ENCODE assay signal across 9 cellular contexts in the genomic region with DNA sequence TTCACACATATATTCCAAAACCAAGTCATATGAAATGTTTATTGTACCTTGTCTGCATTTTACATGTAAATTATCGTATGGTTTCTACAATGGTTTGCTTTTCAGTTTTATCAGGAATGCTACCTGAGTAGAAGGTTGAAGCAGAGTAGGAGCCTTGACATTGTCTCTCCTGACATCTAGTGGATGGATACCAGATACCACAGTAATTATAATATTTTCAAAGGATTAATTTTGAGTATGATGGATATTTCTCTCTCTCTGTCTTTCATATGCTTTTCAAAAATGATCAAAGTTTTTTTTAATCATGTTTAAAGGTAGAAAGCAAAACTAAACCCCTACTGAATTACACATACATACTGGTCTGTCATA.
DNase-seq lines count a peak whose midpoint lies in the region; ATAC-seq, FAIRE-seq and TF ChIP-seq lines count a peak whose summit lies in the region.
"Had no signal": no experiment of that assay in that cellular context is flagged by ENCODE, and none has a peak within 500 bp of the region (broad histone marks: within the 10 kb centered on the region; RNA-seq: fewer than 3 reads in every experiment).

No MANE protein-coding gene starts in this region.

- H3K79me2 ChIP-seq in endothelial cell of umbilical vein (ENCODE audit: control insufficient read depth, insufficient read depth, low read length): no peaks in the 10 kb centered on the region

- peaks cover 0 to 3% of the 10 kb centered on the region in 2 donors for H3K27me3 Mint-ChIP-seq in stimulated activated naive B cell treated with anti-CD40 and anti-IgM and Interleukin-4, amounts not matched to agents 10 μg/mL and 1 μg/mL and 100 μg/mL, for 72 hours

- no peak overlapping the region for H2BK12ac ChIP-seq in neuronal stem cell (ENCODE audit: low read length)

- H2BK120ac ChIP-seq in neuronal stem cell (ENCODE audit: low read depth, low read length): no peak overlapping the region

- peak; percentile 56 for FAIRE-seq in endothelial cell of umbilical vein (lab: Jason Lieb, UNC)

- H3K4ac ChIP-seq in neuronal stem cell (ENCODE audit: low read length): no peak overlapping the region

- H2AFZ ChIP-seq in endothelial cell of umbilical vein (ENCODE audit: low read depth, low read length) (peak overlapping the region; percentile 31), neuronal stem cell (ENCODE audit: low read length) (no peak overlapping the region)

- no peak overlapping the region for H3K27ac Mint-ChIP-seq in stimulated activated naive B cell treated with anti-CD40 and anti-IgM and Interleukin-4, amounts not matched to agents 10 μg/mL and 1 μg/mL and 100 μg/mL, for 72 hours
- H3K27ac Mint-ChIP-seq: activated naive CD8-positive, alpha-beta T cell treated with anti-CD3 and anti-CD28 coated beads, Interleukin-2, amount 10 ng/mL, durations not matched to agents 7 days and 5 days had no signal

- H2BK5ac ChIP-seq in neuronal stem cell (ENCODE audit: low read length): no peak overlapping the region

- no peaks in the 10 kb centered on the region for H4K20me1 ChIP-seq in endothelial cell of umbilical vein (replicated peaks; ENCODE audit: control insufficient read depth, extremely low read depth, insufficient read depth, low read length)

- 5 to 38% (median 14%) methylated on average over 1 of the region's 1 CpG for WGBS in stomach, 5 donors
- WGBS in neuronal stem cell (ENCODE audit: extremely low coverage in 2 of 2, insufficient read length in 2 of 2, insufficient replicate concordance in 1 of 2), 2 donors: no CpG with 5 or more reads among the region's 1 CpG

- H3K9ac ChIP-seq in endothelial cell of umbilical vein (replicated peaks; ENCODE audit: extremely low read depth, insufficient read depth, low read length) (peak overlapping the region; percentile 43), neuronal stem cell (ENCODE audit: low read depth, low read length, poor library complexity) (no peak overlapping the region)

- H3K36me3 Mint-ChIP-seq in stimulated activated naive B cell treated with anti-CD40 and anti-IgM and Interleukin-4, amounts not matched to agents 10 μg/mL and 1 μg/mL and 100 μg/mL, for 72 hours: no peaks in the 10 kb centered on the region
- H3K36me3 Mint-ChIP-seq: activated naive CD8-positive, alpha-beta T cell treated with anti-CD3 and anti-CD28 coated beads, Interleukin-2, amount 10 ng/mL, durations not matched to agents 7 days and 5 days had no signal

- intact Hi-C loops in endothelial cell of umbilical vein (cut with micrococcal nuclease): loop anchor here (1.0 to 10.0 kb wide), 2 partner anchors 229 to 321 kb away; no protein-coding TSS in a partner anchor
- intact Hi-C loops in stomach (cut with DNase I; ENCODE audit: low total_unique reads): no loop called here

- no peak overlapping the region for H3K4me3 ChIP-seq in endothelial cell of umbilical vein (replicated peaks in 1 of 3; ENCODE audit: insufficient read depth in 1 of 3, low read depth in 1 of 3, low read length in 3 of 3)
- no peak overlapping the region for H3K4me3 ChIP-seq in stomach
- no peak overlapping the region for H3K4me3 ChIP-seq in neuronal stem cell (ENCODE audit: low read length in 2 of 2)

- no peak overlapping the region for H4K91ac ChIP-seq in neuronal stem cell (ENCODE audit: low read depth, low read length, poor library complexity)

- H2AK5ac ChIP-seq in neuronal stem cell (ENCODE audit: low read depth, low read length): no peak overlapping the region

- H3K23ac ChIP-seq in neuronal stem cell (ENCODE audit: low read depth, low read length, poor library complexity): no peak overlapping the region

- no peaks in the 10 kb centered on the region for H3K79me1 ChIP-seq in neuronal stem cell (ENCODE audit: low read depth, low read length)

- no peak overlapping the region for H2BK15ac ChIP-seq in neuronal stem cell (ENCODE audit: low read length)

- no peaks in the 10 kb centered on the region for H3K27me3 ChIP-seq in endothelial cell of umbilical vein (ENCODE audit: control insufficient read depth in 2 of 2, insufficient read depth in 2 of 2, low read length in 2 of 2)
- H3K27me3 ChIP-seq in stomach: peaks cover 0 to 4% (median 0%) of the 10 kb centered on the region in 3 donors
- H3K27me3 ChIP-seq in neuronal stem cell (ENCODE audit: control insufficient read depth in 3 of 3, insufficient read depth in 3 of 3, low read depth in 1 of 3, low read length in 3 of 3): no peaks in the 10 kb centered on the region

- H3K4me2 ChIP-seq in endothelial cell of umbilical vein (ENCODE audit: insufficient read depth, low read length): peak overlapping the region; percentile 40
- no peak overlapping the region for H3K4me2 ChIP-seq in neuronal stem cell (ENCODE audit: insufficient read depth, low read length, poor library complexity, severe bottlenecking)

- TF ChIP-seq CTCF in endothelial cell of umbilical vein (IDR thresholded peaks at IDR 0.05; ENCODE audit: extremely low read depth in 1 of 2, insufficient read depth in 1 of 2, low read depth in 1 of 2, low read length in 2 of 2) (peak; percentile 11 to 24), stomach (IDR thresholded peaks at IDR 0.05) (peak in 3 of 7 experiments; percentile 19 to 35 (median 26))

- CTCF ChIA-PET in endothelial cell of umbilical vein (lab: Charles Lee): interaction anchor here (0.7 to 1.8 kb wide), 9 partner anchors 10 to 1997 kb away, joined by 3 to 13 read pairs (median 4); a partner anchor contains a TSS

- no peak for TF ChIP-seq EP300 in stomach (IDR thresholded peaks at IDR 0.05)

- peak; percentile 20 for DNase-seq in SKM-1 treated with dmso at 0.1 percent for 144 hours (lab: John Stamatoyannopoulos, UW; ENCODE audit: unreplicated experiment)
- no peak for DNase-seq in SKM-1 (lab: John Stamatoyannopoulos, UW; ENCODE audit: unreplicated experiment)
- peak; percentile 47 for DNase-seq in NCI-H345 treated with DMSO at 0.1 percent for 48 hours (lab: John Stamatoyannopoulos, UW; ENCODE audit: unreplicated experiment)
- peak; percentile 65 for DNase-seq in endothelial cell of umbilical vein (ENCODE audit: low read depth, low spot score)
- DNase-seq in stimulated activated naive B cell treated with anti-CD40 and anti-IgM and Interleukin-4, amounts not matched to agents 10 μg/mL and 1 μg/mL and 100 μg/mL, for 72 hours: no peak
- DNase-seq in stomach: no peak
- no peak for DNase-seq in neuronal stem cell (ENCODE audit: low spot score)
- DNase-seq: activated naive CD8-positive, alpha-beta T cell treated with anti-CD3 and anti-CD28 coated beads, Interleukin-2, amount 10 ng/mL, durations not matched to agents 7 days and 5 days had no signal

- no peaks in the 10 kb centered on the region for H3K4me1 Mint-ChIP-seq in stimulated activated naive B cell treated with anti-CD40 and anti-IgM and Interleukin-4, amounts not matched to agents 10 μg/mL and 1 μg/mL and 100 μg/mL, for 72 hours
- H3K4me1 Mint-ChIP-seq: activated naive CD8-positive, alpha-beta T cell treated with anti-CD3 and anti-CD28 coated beads, Interleukin-2, amount 10 ng/mL, durations not matched to agents 7 days and 5 days had no signal

- H3K27ac ChIP-seq in endothelial cell of umbilical vein (ENCODE audit: insufficient read depth, low read depth, low read length): peak overlapping the region; percentile 86
- H3K27ac ChIP-seq in stomach: no peak overlapping the region
- H3K27ac ChIP-seq in neuronal stem cell (replicated peaks; ENCODE audit: low read length): no peak overlapping the region

- dilution Hi-C loops in endothelial cell of umbilical vein (cut with MboI; ENCODE audit: extremely low pct_ligation_motif_present, low sequenced_read_pairs): no loop called here

- H3K9me3 ChIP-seq in endothelial cell of umbilical vein (replicated peaks; ENCODE audit: control insufficient read depth, insufficient read depth, low read length): no peaks in the 10 kb centered on the region
- no peaks in the 10 kb centered on the region for H3K9me3 ChIP-seq in stomach
- H3K9me3 ChIP-seq in neuronal stem cell (replicated peaks in 1 of 2; ENCODE audit: control insufficient read depth in 2 of 2, insufficient read depth in 1 of 2, low read depth in 1 of 2, low read length in 2 of 2): no peaks in the 10 kb centered on the region

- no peaks in the 10 kb centered on the region for H3K36me3 ChIP-seq in endothelial cell of umbilical vein (ENCODE audit: control insufficient read depth in 2 of 2, extremely low read depth in 1 of 2, insufficient read depth in 2 of 2, low read length in 2 of 2)
- no peaks in the 10 kb centered on the region for H3K36me3 ChIP-seq in stomach
- H3K36me3 ChIP-seq in neuronal stem cell (replicated peaks in 1 of 2; ENCODE audit: control insufficient read depth in 2 of 2, insufficient read depth in 2 of 2, low read length in 2 of 2): no peaks in the 10 kb centered on the region

- H3K4me1 ChIP-seq in endothelial cell of umbilical vein (ENCODE audit: control insufficient read depth, extremely low read depth, insufficient read depth, low read length): peaks cover 31% of the 10 kb centered on the region
- H3K4me1 ChIP-seq in stomach: peaks cover 0 to 7% (median 0%) of the 10 kb centered on the region in 4 donors
- no peaks in the 10 kb centered on the region for H3K4me1 ChIP-seq in neuronal stem cell (ENCODE audit: control insufficient read depth in 2 of 2, insufficient read depth in 1 of 2, low read depth in 1 of 2, low read length in 2 of 2)

- H4K8ac ChIP-seq in neuronal stem cell (ENCODE audit: low read depth, low read length): no peak overlapping the region

- POLR2A ChIA-PET in endothelial cell of umbilical vein (lab: Charles Lee): no interaction called here

- H3K14ac ChIP-seq in neuronal stem cell (ENCODE audit: low read length): no peak overlapping the region

- ATAC-seq in HG02798 (IDR thresholded peaks at IDR 0.05; ENCODE audit: poor library complexity, unreplicated experiment): peak; percentile 75
- peak; percentile 55 to 57 for ATAC-seq in stimulated activated naive B cell treated with anti-CD40 and anti-IgM and Interleukin-4, amounts not matched to agents 10 μg/mL and 1 μg/mL and 100 μg/mL, for 72 hours (replicated peaks)

- no peaks in the 10 kb centered on the region for H3K9me1 ChIP-seq in endothelial cell of umbilical vein (replicated peaks; ENCODE audit: control insufficient read depth, extremely low read depth, insufficient read depth, low read length)

- BruUV-seq in endothelial cell of umbilical vein (replicated peaks; lab: Mats Ljungman, UMichigan): no TSS peak

- H3K18ac ChIP-seq in neuronal stem cell (ENCODE audit: low read length): no peak overlapping the region

- no peak for TF ChIP-seq POLR2A in endothelial cell of umbilical vein (IDR thresholded peaks at IDR 0.05; ENCODE audit: low read depth, low read length)
- TF ChIP-seq POLR2A in stomach (IDR thresholded peaks at IDR 0.05): no peak

- no peak overlapping the region for H3K4me3 Mint-ChIP-seq in stimulated activated naive B cell treated with anti-CD40 and anti-IgM and Interleukin-4, amounts not matched to agents 10 μg/mL and 1 μg/mL and 100 μg/mL, for 72 hours
- H3K4me3 Mint-ChIP-seq: activated naive CD8-positive, alpha-beta T cell treated with anti-CD3 and anti-CD28 coated beads, Interleukin-2, amount 10 ng/mL, durations not matched to agents 7 days and 5 days had no signal

- H3K9me3 Mint-ChIP-seq in stimulated activated naive B cell treated with anti-CD40 and anti-IgM and Interleukin-4, amounts not matched to agents 10 μg/mL and 1 μg/mL and 100 μg/mL, for 72 hours: no peaks in the 10 kb centered on the region
- H3K9me3 Mint-ChIP-seq: activated naive CD8-positive, alpha-beta T cell treated with anti-CD3 and anti-CD28 coated beads, Interleukin-2, amount 10 ng/mL, durations not matched to agents 7 days and 5 days had no signal

Comparison
In these comparisons a context has a peak if more than half of its experiments do, and no peak if none do; other contexts are left out.
1. DNase-seq: peak in SKM-1 treated with dmso at 0.1 percent for 144 hours (single experiment), NCI-H345 treated with DMSO at 0.1 percent for 48 hours (single experiment) and endothelial cell of umbilical vein (single experiment); none in SKM-1 (single experiment), stimulated activated naive B cell treated with anti-CD40 and anti-IgM and Interleukin-4, amounts not matched to agents 10 μg/mL and 1 μg/mL and 100 μg/mL, for 72 hours (single experiment), stomach (single experiment) and neuronal stem cell (single experiment).